Comparison of ENCODE assay signal across 9 cellular contexts in the genomic region with DNA sequence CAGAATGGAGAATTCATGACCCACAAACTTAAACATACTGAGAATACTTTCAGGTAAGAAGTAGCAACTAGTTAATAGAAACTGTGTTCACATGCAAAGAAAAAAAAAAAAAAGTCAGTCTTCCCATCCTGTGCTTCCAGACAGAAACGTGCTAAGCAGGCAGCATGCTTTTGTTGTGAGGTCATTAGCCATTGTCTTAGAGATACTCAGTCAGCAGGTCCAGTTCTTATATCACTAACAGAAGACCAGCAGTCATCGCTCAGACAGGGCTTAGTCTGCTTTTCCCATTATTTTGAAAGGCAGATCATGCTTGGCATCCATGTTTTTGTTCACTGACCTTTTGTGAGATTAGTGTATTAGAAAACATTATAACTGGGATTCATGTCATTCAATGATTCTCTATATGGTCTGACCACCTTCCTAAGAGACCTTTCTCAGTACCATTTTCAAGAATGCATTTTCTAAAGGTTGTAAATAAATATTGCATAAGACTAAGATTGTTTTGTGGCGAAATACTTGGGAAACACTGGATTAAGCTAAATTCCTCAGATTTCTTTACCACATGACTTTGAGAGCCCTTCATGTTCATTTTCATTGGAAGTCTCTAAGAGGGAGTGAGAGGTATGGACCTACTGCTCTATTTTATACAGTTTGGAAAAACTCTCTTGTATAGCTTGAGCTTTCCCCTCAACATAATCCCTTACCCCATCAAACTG. TPM values are rescaled to one million over a fixed set of nuclear protein-coding genes. Genes with fewer than 3 reads are reported as not detected.
DNase-seq lines count a peak whose midpoint lies in the region; ATAC-seq and TF ChIP-seq lines count a peak whose summit lies in the region.
"Had no signal": no experiment of that assay in that cellular context is flagged by ENCODE, and none has a peak within 500 bp of the region (broad histone marks: within the 10 kb centered on the region; RNA-seq: fewer than 3 reads in every experiment).

No MANE protein-coding gene starts in this region.

- no peak overlapping the region for H2BK15ac ChIP-seq in neuronal stem cell (ENCODE audit: low read length)

- WGBS in neuronal stem cell (ENCODE audit: extremely low coverage in 2 of 2, insufficient read length in 2 of 2, insufficient replicate concordance in 1 of 2), 2 donors: no CpG with 5 or more reads among the region's 3 CpGs

- no peak overlapping the region for H3K4ac ChIP-seq in neuronal stem cell (ENCODE audit: low read length)

- no peak overlapping the region for H3K9ac ChIP-seq in neuronal stem cell (ENCODE audit: low read depth, low read length, poor library complexity)

- no peak overlapping the region for H4K91ac ChIP-seq in neuronal stem cell (ENCODE audit: low read depth, low read length, poor library complexity)

- no peaks in the 10 kb centered on the region for H3K9me3 ChIP-seq in neuronal stem cell (replicated peaks in 1 of 2; ENCODE audit: control insufficient read depth in 2 of 2, insufficient read depth in 1 of 2, low read depth in 1 of 2, low read length in 2 of 2)

- no peak for TF ChIP-seq CTCF in fibroblast of mammary gland (conservative IDR thresholded peaks at IDR 0.05; ENCODE audit: control insufficient read depth, insufficient read depth, low read depth, low read length)

- H2BK12ac ChIP-seq in neuronal stem cell (ENCODE audit: low read length): no peak overlapping the region

- H2AFZ ChIP-seq in neuronal stem cell (ENCODE audit: low read length): no peak overlapping the region

- no peak overlapping the region for H3K18ac ChIP-seq in neuronal stem cell (ENCODE audit: low read length)

- H3K4me3 ChIP-seq in fibroblast of mammary gland (ENCODE audit: control insufficient read depth, low read depth, low read length) (no peak overlapping the region), neuronal stem cell (ENCODE audit: low read length in 2 of 2) (no peak overlapping the region)

- no peak for ATAC-seq in activated CD4-positive, CD25-positive, alpha-beta regulatory T cell treated with anti-CD3 and anti-CD28 coated beads, Interleukin-2, amount 50 U/mL, for 24 hours

- H2AK5ac ChIP-seq in neuronal stem cell (ENCODE audit: low read depth, low read length): no peak overlapping the region

- no peaks in the 10 kb centered on the region for H3K79me1 ChIP-seq in neuronal stem cell (ENCODE audit: low read depth, low read length)

- H4K8ac ChIP-seq in neuronal stem cell (ENCODE audit: low read depth, low read length): no peak overlapping the region

- peaks cover 0 to 68% of the 10 kb centered on the region in 2 donors for H3K36me3 ChIP-seq in neuronal stem cell (replicated peaks in 1 of 2; ENCODE audit: control insufficient read depth in 2 of 2, insufficient read depth in 2 of 2, low read length in 2 of 2)

- no peak overlapping the region for H2BK120ac ChIP-seq in neuronal stem cell (ENCODE audit: low read depth, low read length)

- no peak overlapping the region for H3K4me2 ChIP-seq in neuronal stem cell (ENCODE audit: insufficient read depth, low read length, poor library complexity, severe bottlenecking)

- no peak overlapping the region for H3K23ac ChIP-seq in neuronal stem cell (ENCODE audit: low read depth, low read length, poor library complexity)

- H3K4me1 ChIP-seq in neuronal stem cell (ENCODE audit: control insufficient read depth in 2 of 2, insufficient read depth in 1 of 2, low read depth in 1 of 2, low read length in 2 of 2): peaks cover 6 to 14% of the 10 kb centered on the region in 2 donors

- no peak overlapping the region for H2BK5ac ChIP-seq in neuronal stem cell (ENCODE audit: low read length)

- DNase-seq in Daoy (ENCODE audit: low read depth) (peak; percentile 79), RPMI7951 (ENCODE audit: low read depth) (peak; percentile 56), fibroblast of mammary gland (ENCODE audit: low read depth) (peak; percentile 83), neuronal stem cell (ENCODE audit: low spot score) (peak; percentile 12), SKM-1 treated with dmso at 0.1 percent for 144 hours (lab: John Stamatoyannopoulos, UW; ENCODE audit: unreplicated experiment) (no peak), pons (ENCODE audit: low spot score) (no peak)
- no peak for DNase-seq in activated CD4-positive, alpha-beta T cell treated with anti-CD3 and anti-CD28 coated beads for 48 hours
- DNase-seq: NCI-H2227 treated with DMSO at 0.1 percent for 48 hours had no signal

- H3K14ac ChIP-seq in neuronal stem cell (ENCODE audit: low read length): no peak overlapping the region

- no peak overlapping the region for H3K27ac ChIP-seq in neuronal stem cell (replicated peaks; ENCODE audit: low read length)

- H3K27me3 ChIP-seq in neuronal stem cell (ENCODE audit: control insufficient read depth in 3 of 3, insufficient read depth in 3 of 3, low read depth in 1 of 3, low read length in 3 of 3): no peaks in the 10 kb centered on the region

RNA-seq across cellular contexts. Expression of gene AGBL3, which starts 45.0 kb away (rescaled TPM):
- total RNA-seq in Daoy (2014; rRNA removed; shearing (Covaris generic)): 1.6 and 3.3 TPM in 2 replicates
- 0.98 and 3.5 TPM in 2 replicates for total RNA-seq in RPMI7951 (2014; rRNA removed; shearing (Covaris generic))
- 2.1 TPM for polyA plus RNA-seq in neuronal stem cell (2013, experiment 1 of 2)
- polyA plus RNA-seq in neuronal stem cell (2013, experiment 2 of 2): 2.2 TPM

Comparison
In these comparisons a context has a peak if more than half of its experiments do, and no peak if none do; other contexts are left out.
1. DNase-seq: peak in Daoy (single experiment), RPMI7951 (single experiment), fibroblast of mammary gland (single experiment) and neuronal stem cell (single experiment); none in SKM-1 treated with dmso at 0.1 percent for 144 hours (single experiment), pons (single experiment) and activated CD4-positive, alpha-beta T cell treated with anti-CD3 and anti-CD28 coated beads for 48 hours (single experiment).